1 cellular context compared by ENCODE assay signal in genomic region chr9:13411827-13412226, GRCh38.
TF ChIP-seq lines count a peak whose summit lies in the region.

No MANE protein-coding gene starts in this region.

TF ChIP-seq in H1, 55 proteins besides CTCF, POLR2A, EP300 and RAD21 (continued from another document):
- TF ChIP-seq ATF2 (IDR thresholded peaks at IDR 0.05; ENCODE audit: low read length) (no peak), CBX5 (IDR thresholded peaks at IDR 0.05; ENCODE audit: low read depth, low read length) (no peak), E2F6 (IDR thresholded peaks at IDR 0.05) (no peak), RBBP5 (IDR thresholded peaks at IDR 0.05; ENCODE audit: borderline replicate concordance, low read depth, low read length) (no peak)
